ENCODE assay signal across 1 cellular context in genomic region chr1:241423541-241424479, GRCh38.
TF ChIP-seq lines count a peak whose summit lies in the region.

No MANE protein-coding gene starts in this region.

TF ChIP-seq in HEK293, 187 proteins besides CTCF, POLR2A, EP300 and RAD21 (continued from another document and continues in another):
- TF ChIP-seq ZNF837 (tag by site-specific recombination; IDR thresholded peaks at IDR 0.05) (0 out of 2 replicates have a peak, but pooled peaks have one; percentile 67), ELK4 (IDR thresholded peaks at IDR 0.05; ENCODE audit: borderline replicate concordance, low read depth, low read length) (no peak), KLF16 (tag by site-specific recombination; IDR thresholded peaks at IDR 0.05) (peak; percentile 92), GLIS2 (tag by site-specific recombination; IDR thresholded peaks at IDR 0.05) (peak; percentile 99), ZNF10 (tag by site-specific recombination; IDR thresholded peaks at IDR 0.05) (peak; percentile 64; the same call in 1 of the 2 replicates), KLF8 (tag by site-specific recombination; IDR thresholded peaks at IDR 0.05) (peak; percentile 91), YY1 (tag by site-specific recombination; IDR thresholded peaks at IDR 0.05) (peak; percentile 48; the same call in 1 of the 2 replicates), ZNF2 (tag by site-specific recombination; IDR thresholded peaks at IDR 0.05) (peak; percentile 96), PRDM6 (tag by site-specific recombination; IDR thresholded peaks at IDR 0.05) (0 out of 2 replicates have a peak, but pooled peaks have one; percentile 33), PATZ1 (tag by site-specific recombination; IDR thresholded peaks at IDR 0.05) (peak; percentile 97), EGR2 (tag by site-specific recombination; IDR thresholded peaks at IDR 0.05; ENCODE audit: low read depth) (peak; percentile 71), ZFHX2 (tag by site-specific recombination; conservative IDR thresholded peaks at IDR 0.05) (peak; percentile 78), MZF1 (tag by site-specific recombination; IDR thresholded peaks at IDR 0.05; ENCODE audit: borderline replicate concordance) (peak; percentile 59; the same call in 1 of the 2 replicates), TSHZ1 (tag by site-specific recombination; IDR thresholded peaks at IDR 0.05; ENCODE audit: borderline replicate concordance) (0 out of 2 replicates have a peak, but pooled peaks have one; percentile 37), SP3 (tag by site-specific recombination; IDR thresholded peaks at IDR 0.05) (peak; percentile 82), KLF7 (tag by site-specific recombination; IDR thresholded peaks at IDR 0.05; ENCODE audit: borderline replicate concordance) (peak; percentile 92; the same call in 1 of the 2 replicates), ZBTB21 (tag by site-specific recombination; IDR thresholded peaks at IDR 0.05) (no peak), ZNF18 (tag by site-specific recombination; IDR thresholded peaks at IDR 0.05) (peak; percentile 74), ZNF398 (tag by site-specific recombination; IDR thresholded peaks at IDR 0.05) (peak; percentile 87), WT1 (tag by site-specific recombination; IDR thresholded peaks at IDR 0.05) (peak; percentile 18; the same call in 1 of the 2 replicates), ZNF555 (tag by site-specific recombination; conservative IDR thresholded peaks at IDR 0.05) (no peak), ZNF350 (tag by site-specific recombination; IDR thresholded peaks at IDR 0.05) (no peak), ZFP41 (tag by site-specific recombination; IDR thresholded peaks at IDR 0.05; ENCODE audit: borderline replicate concordance) (no peak), ZNF645 (tag by site-specific recombination; IDR thresholded peaks at IDR 0.05) (no peak), ZSCAN30 (tag by site-specific recombination; IDR thresholded peaks at IDR 0.05) (peak; percentile 54), ZNF449 (tag by site-specific recombination; IDR thresholded peaks at IDR 0.05) (peak; percentile 47; the same call in 1 of the 2 replicates), ZNF157 (tag by site-specific recombination; IDR thresholded peaks at IDR 0.05) (no peak), ZNF391 (tag by site-specific recombination; IDR thresholded peaks at IDR 0.05; ENCODE audit: borderline replicate concordance, low read depth) (peak; percentile 72; the same call in 1 of the 2 replicates), FEZF1 (tag by site-specific recombination; IDR thresholded peaks at IDR 0.05) (peak; percentile 27; the same call in 1 of the 2 replicates), ZNF426 (tag by site-specific recombination; IDR thresholded peaks at IDR 0.05) (no peak), ZNF292 (tag by site-specific recombination; IDR thresholded peaks at IDR 0.05; ENCODE audit: borderline replicate concordance, low read depth) (no peak), ZNF404 (tag by site-specific recombination; IDR thresholded peaks at IDR 0.05) (no peak), ZFP69B (tag by site-specific recombination; IDR thresholded peaks at IDR 0.05) (peak; percentile 66), OVOL3 (tag by site-specific recombination; IDR thresholded peaks at IDR 0.05) (peak; percentile 38; the same call in 1 of the 2 replicates), ZBTB7A (tag by site-specific recombination; IDR thresholded peaks at IDR 0.05; ENCODE audit: low read depth) (no peak; the same call in 1 of the 2 replicates), ZNF239 (tag by site-specific recombination; IDR thresholded peaks at IDR 0.05) (no peak), ZNF610 (tag by site-specific recombination; IDR thresholded peaks at IDR 0.05; ENCODE audit: borderline replicate concordance) (peak; percentile 66; the same call in 1 of the 2 replicates), ZSCAN5A (tag by site-specific recombination; IDR thresholded peaks at IDR 0.05) (peak; percentile 43; the same call in 1 of the 2 replicates), ZNF423 (tag by site-specific recombination; IDR thresholded peaks at IDR 0.05) (peak; percentile 91), ZEB2 (tag by site-specific recombination; IDR thresholded peaks at IDR 0.05) (peak; percentile 81), GLIS1 (tag by site-specific recombination; IDR thresholded peaks at IDR 0.05) (peak; percentile 99)
